1 cellular context compared by ENCODE assay signal in the genomic region with DNA sequence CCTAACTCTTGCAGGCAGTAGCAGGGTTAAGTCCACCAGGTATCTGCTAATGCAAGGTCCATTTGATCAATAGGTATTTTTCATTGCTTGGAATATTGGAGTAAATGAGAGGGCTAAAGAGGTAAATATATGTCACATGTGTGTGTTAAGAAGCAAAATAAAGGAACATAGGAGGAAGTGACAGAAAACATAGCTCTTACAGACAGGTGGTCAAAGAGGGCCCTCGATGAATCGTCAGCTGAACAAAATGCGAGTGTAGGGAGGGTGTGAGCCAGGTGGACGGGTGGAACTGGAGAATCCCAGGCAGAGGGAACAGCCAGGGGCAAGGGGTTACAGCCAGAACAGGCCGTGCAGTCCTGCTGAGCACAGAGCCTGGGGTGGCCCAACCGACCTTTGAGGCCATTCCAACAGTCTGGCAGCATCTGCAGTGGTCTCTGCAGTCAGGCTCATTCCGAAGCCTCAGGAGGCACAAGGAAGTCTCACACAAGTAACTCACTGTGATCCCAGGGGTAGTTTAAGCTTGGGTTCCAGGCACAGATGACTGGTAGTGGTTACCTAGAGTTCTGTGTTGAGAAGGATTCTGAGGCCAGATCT.
TF ChIP-seq lines count a peak whose summit lies in the region.

No MANE protein-coding gene starts in this region.

TF ChIP-seq in GM12878, 131 proteins besides CTCF, POLR2A, EP300 and RAD21 (continued from another document):
- TF ChIP-seq, protein P1, sequence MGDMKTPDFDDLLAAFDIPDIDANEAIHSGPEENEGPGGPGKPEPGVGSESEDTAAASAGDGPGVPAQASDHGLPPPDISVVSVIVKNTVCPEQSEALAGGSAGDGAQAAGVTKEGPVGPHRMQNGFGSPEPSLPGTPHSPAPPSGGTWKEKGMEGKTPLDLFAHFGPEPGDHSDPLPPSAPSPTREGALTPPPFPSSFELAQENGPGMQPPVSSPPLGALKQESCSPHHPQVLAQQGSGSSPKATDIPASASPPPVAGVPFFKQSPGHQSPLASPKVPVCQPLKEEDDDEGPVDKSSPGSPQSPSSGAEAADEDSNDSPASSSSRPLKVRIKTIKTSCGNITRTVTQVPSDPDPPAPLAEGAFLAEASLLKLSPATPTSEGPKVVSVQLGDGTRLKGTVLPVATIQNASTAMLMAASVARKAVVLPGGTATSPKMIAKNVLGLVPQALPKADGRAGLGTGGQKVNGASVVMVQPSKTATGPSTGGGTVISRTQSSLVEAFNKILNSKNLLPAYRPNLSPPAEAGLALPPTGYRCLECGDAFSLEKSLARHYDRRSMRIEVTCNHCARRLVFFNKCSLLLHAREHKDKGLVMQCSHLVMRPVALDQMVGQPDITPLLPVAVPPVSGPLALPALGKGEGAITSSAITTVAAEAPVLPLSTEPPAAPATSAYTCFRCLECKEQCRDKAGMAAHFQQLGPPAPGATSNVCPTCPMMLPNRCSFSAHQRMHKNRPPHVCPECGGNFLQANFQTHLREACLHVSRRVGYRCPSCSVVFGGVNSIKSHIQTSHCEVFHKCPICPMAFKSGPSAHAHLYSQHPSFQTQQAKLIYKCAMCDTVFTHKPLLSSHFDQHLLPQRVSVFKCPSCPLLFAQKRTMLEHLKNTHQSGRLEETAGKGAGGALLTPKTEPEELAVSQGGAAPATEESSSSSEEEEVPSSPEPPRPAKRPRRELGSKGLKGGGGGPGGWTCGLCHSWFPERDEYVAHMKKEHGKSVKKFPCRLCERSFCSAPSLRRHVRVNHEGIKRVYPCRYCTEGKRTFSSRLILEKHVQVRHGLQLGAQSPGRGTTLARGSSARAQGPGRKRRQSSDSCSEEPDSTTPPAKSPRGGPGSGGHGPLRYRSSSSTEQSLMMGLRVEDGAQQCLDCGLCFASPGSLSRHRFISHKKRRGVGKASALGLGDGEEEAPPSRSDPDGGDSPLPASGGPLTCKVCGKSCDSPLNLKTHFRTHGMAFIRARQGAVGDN (IDR thresholded peaks at IDR 0.05), result peak; percentile 22; the same call in 1 of the 2 replicates
- no peak for TF ChIP-seq CHD4 (IDR thresholded peaks at IDR 0.05)
